25 cellular contexts compared by ENCODE assay signal in genomic region chr2:186304064-186304463, GRCh38.
A peak's percentile ranks its signal among the peaks of the same experiment; 100 is the strongest.
DNase-seq lines count a peak whose midpoint lies in the region; ATAC-seq, FAIRE-seq and TF ChIP-seq lines count a peak whose summit lies in the region.
"Had no signal": no experiment of that assay in that cellular context is flagged by ENCODE, and none has a peak within 500 bp of the region (broad histone marks: within the 10 kb centered on the region; RNA-seq: fewer than 3 reads in every experiment).

No MANE protein-coding gene starts in this region.

- no peak overlapping the region for H2AFZ ChIP-seq in H9 (ENCODE audit: low read length)
- H2AFZ ChIP-seq in H1 (ENCODE audit: low read length) = no peak overlapping the region

- H3K36me3 ChIP-seq in H1 (ENCODE audit: control insufficient read depth in 2 of 4, insufficient read depth in 4 of 4, low read length in 3 of 4) = no peaks in the 10 kb centered on the region
- H3K36me3 ChIP-seq: BE2C, BLaER1 had no signal

- no peaks in the 10 kb centered on the region for H3K9me3 Mint-ChIP-seq in H9

- no peak for TF ChIP-seq POLR2A in H1 (IDR thresholded peaks at IDR 0.05; ENCODE audit: control extremely low read depth in 1 of 2, low read depth in 2 of 2, low read length in 2 of 2)

- H3K56ac ChIP-seq in H9 (ENCODE audit: insufficient read length, low read depth, low read length) (no peak overlapping the region), H1 (replicated peaks; ENCODE audit: insufficient read length, low read depth, low read length) (no peak overlapping the region)

- no peak overlapping the region for H2BK15ac ChIP-seq in H9 (ENCODE audit: low read depth, low read length)
- H2BK15ac ChIP-seq in H1 (ENCODE audit: low read length) = no peak overlapping the region

- no peak overlapping the region for H2BK20ac ChIP-seq in H9 (ENCODE audit: low read depth, low read length, poor library complexity, severe bottlenecking)
- no peak overlapping the region for H2BK20ac ChIP-seq in H1 (ENCODE audit: low read length)

- DNase-seq in H9 (no peak), H1 (ENCODE audit: low read depth in 1 of 2, low spot score in 2 of 2) (no peak), left colon (no peak), GM03348 (ENCODE audit: low spot score) (no peak)
- DNase-seq: 8988T; ACHN; BE2C; C1 segment of cervical spinal cord; CD4-positive, alpha-beta memory T cell; CD4-positive, CD25-positive, alpha-beta regulatory T cell; CD8-positive, alpha-beta memory T cell; COR-L47; DMS 273 treated with DMSO at 0.1 percent for 48 hours; DMS153; DMS53; DMS79; DND-41; EL; GDM1 had no signal

- no peak overlapping the region for H3K4me3 Mint-ChIP-seq in H9
- H3K4me3 Mint-ChIP-seq: CD14-positive monocyte; CD4-positive, alpha-beta memory T cell; CD4-positive, CD25-positive, alpha-beta regulatory T cell; CD8-positive, alpha-beta memory T cell had no signal

- H4K91ac ChIP-seq in H9 (ENCODE audit: insufficient read length, low read depth, low read length) (no peak overlapping the region), H1 (replicated peaks; ENCODE audit: insufficient read length, low read length) (no peak overlapping the region)

- no peaks in the 10 kb centered on the region for H3K27me3 ChIP-seq in H9 (ENCODE audit: insufficient read depth, low read length)
- no peaks in the 10 kb centered on the region for H3K27me3 ChIP-seq in H1 (replicated peaks in 1 of 4; ENCODE audit: control insufficient read depth in 3 of 4, extremely low read depth in 1 of 4, insufficient read depth in 3 of 4, low read length in 3 of 4)
- H3K27me3 ChIP-seq: BE2C, BLaER1 had no signal

- H3K27me3 Mint-ChIP-seq in H9 (ENCODE audit: low read depth) = no peaks in the 10 kb centered on the region
- H3K27me3 Mint-ChIP-seq: CD4-positive, alpha-beta memory T cell; CD4-positive, CD25-positive, alpha-beta regulatory T cell; CD8-positive, alpha-beta memory T cell had no signal

- H3T11ph ChIP-seq in H9 (ENCODE audit: low read length) = no peak overlapping the region

- TF ChIP-seq CTCF in H9 (conservative IDR thresholded peaks at IDR 0.05) (no peak), H1 (IDR thresholded peaks at IDR 0.05; ENCODE audit: control extremely low read depth in 1 of 3, insufficient read depth in 1 of 3, low read depth in 1 of 3, low read length in 3 of 3) (no peak)

- H3K9ac ChIP-seq in H9 (ENCODE audit: extremely low read depth, insufficient read length, low read length) = no peak overlapping the region
- no peak overlapping the region for H3K9ac ChIP-seq in H1 (replicated peaks in 1 of 4; ENCODE audit: extremely low read depth in 1 of 4, low read depth in 3 of 4, low read length in 3 of 4)
- H3K9ac ChIP-seq: BLaER1 had no signal

- H2AK5ac ChIP-seq in H9 (ENCODE audit: insufficient read length, low read length) = no peak overlapping the region
- H2AK5ac ChIP-seq in H1 (ENCODE audit: low read depth, low read length) = no peak overlapping the region

- H2BK12ac ChIP-seq in H9 (ENCODE audit: insufficient read length, low read depth, low read length) = no peak overlapping the region
- H2BK12ac ChIP-seq in H1 (ENCODE audit: low read depth, low read length) = no peak overlapping the region

- intact Hi-C loops in left colon (cut with DNase I, micrococcal nuclease) = no loop called here

- no peaks in the 10 kb centered on the region for H3K9me3 ChIP-seq in H9 (ENCODE audit: control insufficient read depth, low read depth, low read length)
- no peaks in the 10 kb centered on the region for H3K9me3 ChIP-seq in H1 (ENCODE audit: insufficient read depth in 2 of 2, low read depth in 1 of 2, low read length in 1 of 2)
- H3K9me3 ChIP-seq: BE2C, BLaER1 had no signal

- H2BK5ac ChIP-seq in H9 (ENCODE audit: insufficient read length, low read length) (no peak overlapping the region), H1 (ENCODE audit: low read depth, low read length) (no peak overlapping the region; the same call in 1 of the 2 replicates)

- TF ChIP-seq RAD21 in H1 (IDR thresholded peaks at IDR 0.05 in 1 of 2, conservative IDR thresholded peaks at IDR 0.05 in 1 of 2; ENCODE audit: low read depth in 2 of 2, low read length in 2 of 2) = no peak

- H4K5ac ChIP-seq in H9 (ENCODE audit: insufficient read length, low read depth, low read length) (no peak overlapping the region), H1 (ENCODE audit: insufficient read length, low read depth, low read length) (no peak overlapping the region)

- CTCF ChIA-PET in H1 (lab: Charles Lee; ENCODE audit: partially characterized antibody) = no interaction called here

- peaks cover 40 to 44% of the 10 kb centered on the region in 2 experiments for H3K4me1 Mint-ChIP-seq in H9
- H3K4me1 Mint-ChIP-seq: CD14-positive monocyte; CD4-positive, alpha-beta memory T cell; CD8-positive, alpha-beta memory T cell had no signal

- POLR2A ChIA-PET in H1 (lab: Charles Lee; ENCODE audit: partially characterized antibody) = no interaction called here

- H3K27ac Mint-ChIP-seq in H9 = peak overlapping the region; percentile 6 to 15 (median 11); a peak in 3 of 7 replicates
- H3K27ac Mint-ChIP-seq: CD4-positive, alpha-beta memory T cell had no signal

- H3K4me1 ChIP-seq in H9 (ENCODE audit: insufficient read depth, low read length) = peaks cover 14% of the 10 kb centered on the region
- H3K4me1 ChIP-seq in H1 (replicated peaks in 1 of 4; ENCODE audit: control insufficient read depth in 3 of 4, insufficient read depth in 4 of 4, low read length in 3 of 4) = peaks cover 2 to 5% (median 3%) of the 10 kb centered on the region in 4 experiments; a peak in 3 of 7 replicates
- H3K4me1 ChIP-seq: BE2C, BLaER1 had no signal

- no peak overlapping the region for H3K4me2 ChIP-seq in H9 (ENCODE audit: insufficient read depth, insufficient read length, low read length)
- H3K4me2 ChIP-seq in H1 (ENCODE audit: insufficient read depth in 1 of 2, low read depth in 2 of 2, low read length in 2 of 2) = no peak overlapping the region
- H3K4me2 ChIP-seq: BLaER1 had no signal

- TF ChIP-seq EP300 in H1 (IDR thresholded peaks at IDR 0.05; ENCODE audit: borderline replicate concordance in 1 of 2, low read depth in 2 of 2, low read length in 2 of 2) = no peak

- FAIRE-seq in H1 (lab: Jason Lieb, UNC) = no peak
- FAIRE-seq: A204.1, GM12891, GM19239 had no signal

- no peaks in the 10 kb centered on the region for H4K20me1 ChIP-seq in H9 (ENCODE audit: control insufficient read depth, insufficient read depth, insufficient read length)
- no peaks in the 10 kb centered on the region for H4K20me1 ChIP-seq in H1 (replicated peaks in 1 of 2; ENCODE audit: control insufficient read depth in 1 of 2, insufficient read depth in 2 of 2, low read length in 2 of 2)
- H4K20me1 ChIP-seq: BLaER1 had no signal

- H4K8ac ChIP-seq in H9 (replicated peaks; ENCODE audit: insufficient read length, low read depth, low read length) (no peak overlapping the region), H1 (ENCODE audit: extremely low read depth, insufficient read depth, low read length) (no peak overlapping the region)

- H3K79me2 ChIP-seq in H9 (ENCODE audit: insufficient read depth, low read length) (no peaks in the 10 kb centered on the region), H1 (ENCODE audit: control insufficient read depth in 1 of 2, insufficient read depth in 2 of 2, low read length in 2 of 2) (no peaks in the 10 kb centered on the region)

- no peaks in the 10 kb centered on the region for H3K36me3 Mint-ChIP-seq in H9 (ENCODE audit: insufficient read depth in 1 of 3, low read depth in 3 of 3)
- H3K36me3 Mint-ChIP-seq: CD14-positive monocyte had no signal

- H3K14ac ChIP-seq in H9 (ENCODE audit: insufficient read depth, low read length) (no peak overlapping the region), H1 (ENCODE audit: insufficient read length) (no peak overlapping the region)

- H2BK120ac ChIP-seq in H9 (ENCODE audit: low read depth, low read length, poor library complexity, severe bottlenecking) (no peak overlapping the region), H1 (replicated peaks; ENCODE audit: low read depth, low read length) (peak overlapping the region; percentile 43)

- H3K18ac ChIP-seq in H9 (ENCODE audit: insufficient read length, low read depth, low read length) (no peak overlapping the region), H1 (ENCODE audit: extremely low read depth, low read length) (no peak overlapping the region)

- no peak overlapping the region for H3K27ac ChIP-seq in H9 (ENCODE audit: insufficient read length, low read depth, low read length)
- no peak overlapping the region for H3K27ac ChIP-seq in H1 (ENCODE audit: low read depth, low read length)
- H3K27ac ChIP-seq: BLaER1 had no signal

- ATAC-seq in left colon (peak; percentile 55), GM21737 (IDR thresholded peaks at IDR 0.05; ENCODE audit: unreplicated experiment) (no peak)

- H3K79me1 ChIP-seq in H9 (ENCODE audit: insufficient read depth, low read depth, low read length, poor library complexity, severe bottlenecking) = no peaks in the 10 kb centered on the region
- H3K79me1 ChIP-seq in H1 (ENCODE audit: low read depth, low read length) = no peaks in the 10 kb centered on the region; the same call in 1 of the 2 replicates

- H3K23me2 ChIP-seq in H9 (ENCODE audit: insufficient read length, low read depth, low read length, poor library complexity, severe bottlenecking) = no peaks in the 10 kb centered on the region
- H3K23me2 ChIP-seq in H1 (ENCODE audit: low read depth, low read length) = no peaks in the 10 kb centered on the region

- H3K4ac ChIP-seq in H9 (ENCODE audit: low read depth, low read length) (no peak overlapping the region), H1 (replicated peaks; ENCODE audit: insufficient read length, low read depth, low read length) (no peak overlapping the region)

- no peak overlapping the region for H3K4me3 ChIP-seq in H1 (ENCODE audit: extremely low read depth in 1 of 4, insufficient read depth in 2 of 4, low read depth in 3 of 4, low read length in 4 of 4)
- H3K4me3 ChIP-seq: BLaER1 had no signal

- no peak overlapping the region for H3K23ac ChIP-seq in H9 (ENCODE audit: insufficient read length, low read depth, low read length)
- H3K23ac ChIP-seq in H1 (ENCODE audit: insufficient read length) = no peak overlapping the region

TF ChIP-seq in H1, 55 proteins besides CTCF, POLR2A, EP300 and RAD21 (continues in another document):
- TF ChIP-seq GTF2F1 (IDR thresholded peaks at IDR 0.05; ENCODE audit: borderline replicate concordance, low read depth, low read length) (no peak), SUZ12 (IDR thresholded peaks at IDR 0.05; ENCODE audit: low read length) (no peak), SP4 (IDR thresholded peaks at IDR 0.05; ENCODE audit: low read length) (no peak), PHF8 (conservative IDR thresholded peaks at IDR 0.05; ENCODE audit: low read depth, low read length) (no peak), RNF2 (IDR thresholded peaks at IDR 0.05; ENCODE audit: borderline replicate concordance, low read depth, low read length, missing control alignments, poor library complexity, severe bottlenecking) (no peak), ATF3 (IDR thresholded peaks at IDR 0.05; ENCODE audit: insufficient read depth, low read depth, low read length) (no peak), CTBP2 (IDR thresholded peaks at IDR 0.05; ENCODE audit: borderline replicate concordance, insufficient read depth, insufficient read length, low read length) (no peak)
